In genomic region chr17:48442819-48443218, GRCh38 we compare ENCODE assay signal across 13 cellular contexts. TPM values are rescaled to one million over a fixed set of nuclear protein-coding genes. Genes with fewer than 3 reads are reported as not detected.
DNase-seq lines count a peak whose midpoint lies in the region; ATAC-seq lines count a peak whose summit lies in the region.
"Had no signal": no experiment of that assay in that cellular context is flagged by ENCODE, and none has a peak within 500 bp of the region (broad histone marks: within the 10 kb centered on the region; RNA-seq: fewer than 3 reads in every experiment).

No MANE protein-coding gene starts in this region.

- H3K9me3 ChIP-seq in aorta (ENCODE audit: control insufficient read depth, low read length): no peaks in the 10 kb centered on the region
- H3K9me3 ChIP-seq: thoracic aorta had no signal

- H3K27me3 ChIP-seq in aorta (ENCODE audit: control insufficient read depth in 1 of 2, insufficient read depth in 2 of 2, low read length in 1 of 2): no peaks in the 10 kb centered on the region

- peak; percentile 15 for DNase-seq in DMS53 (lab: John Stamatoyannopoulos, UW)
- DNase-seq in DMS53 treated with DMSO at 0.1 percent for 48 hours (lab: John Stamatoyannopoulos, UW; ENCODE audit: unreplicated experiment): no peak
- DNase-seq in Kasumi-1 (lab: John Stamatoyannopoulos, UW): peak; percentile 98 to 99
- peak; percentile 39 for DNase-seq in UCSD-AML1 (lab: John Stamatoyannopoulos, UW; ENCODE audit: unreplicated experiment)
- peak; percentile 22 for DNase-seq in islet precursor cell
- DNase-seq in AG20443 (ENCODE audit: low spot score): no peak
- DNase-seq in aorta: no peak
- DNase-seq: NCI-H1417, NCI-H774, right cardiac atrium had no signal

- no peak overlapping the region for H3K4me3 ChIP-seq in aorta (ENCODE audit: low read length in 2 of 2)
- H3K4me3 ChIP-seq: thoracic aorta had no signal

- no peaks in the 10 kb centered on the region for H3K36me3 ChIP-seq in aorta (ENCODE audit: control insufficient read depth in 1 of 2, insufficient read depth in 2 of 2, low read length in 1 of 2)
- H3K36me3 ChIP-seq: thoracic aorta had no signal

- 78 to 87% methylated on average over 3 of the region's 3 CpGs for WGBS in aorta, 2 donors

- no peak for ATAC-seq in aorta (ENCODE audit: low FRiP score)
- no peak for ATAC-seq in HG02870 (IDR thresholded peaks at IDR 0.05; ENCODE audit: unreplicated experiment)
- ATAC-seq: right cardiac atrium had no signal

- H3K27ac ChIP-seq in aorta (ENCODE audit: low read depth in 1 of 2, low read length in 2 of 2): no peak overlapping the region
- H3K27ac ChIP-seq: 22Rv1, thoracic aorta had no signal

- intact Hi-C loops in aorta (cut with DNase I): no loop called here

- H3K4me1 ChIP-seq in aorta (ENCODE audit: control insufficient read depth in 1 of 2, insufficient read depth in 2 of 2, low read length in 2 of 2): no peaks in the 10 kb centered on the region

RNA-seq across cellular contexts. Expression of gene SKAP1, which starts 12.8 kb away (rescaled TPM):
- total RNA-seq in aorta: 1 to 10 TPM in 1 of 2 donors, under 1 TPM in 1; 0.84 to 3.6 TPM
- polyA plus RNA-seq in aorta: 1 to 10 TPM in 1 of 2 donors, not detected in 1; 3.1 TPM

Comparison
In these comparisons a context has a peak if more than half of its experiments do, and no peak if none do; other contexts are left out.
1. DNase-seq: peak in DMS53 (single experiment), Kasumi-1 (2 of 2), UCSD-AML1 (single experiment) and islet precursor cell (single experiment); none in DMS53 treated with DMSO at 0.1 percent for 48 hours (single experiment), AG20443 (single experiment) and aorta (0 of 2).